Comparison of ENCODE assay signal across 1 cellular context in the genomic region with DNA sequence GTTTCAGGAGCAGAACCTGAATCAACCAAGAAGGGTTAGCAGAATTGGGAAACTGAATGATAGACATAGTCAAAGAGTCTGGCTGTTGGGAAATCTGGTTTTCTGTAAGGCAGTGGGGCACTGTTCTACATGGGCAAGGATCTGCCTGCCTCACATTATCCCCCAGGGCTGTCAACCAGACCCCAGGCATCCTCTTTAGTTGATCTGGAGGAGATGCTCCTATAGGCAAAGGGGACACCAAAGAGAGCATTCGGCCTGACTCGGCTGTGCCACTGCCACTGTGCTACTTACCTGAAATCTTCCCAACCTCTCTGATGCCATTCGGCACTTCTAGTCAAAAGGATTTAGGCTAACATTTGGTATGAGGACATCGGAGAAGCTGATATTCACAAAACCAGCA.
TF ChIP-seq lines count a peak whose summit lies in the region.

No MANE protein-coding gene starts in this region.

TF ChIP-seq in endothelial cell of umbilical vein, 7 proteins besides CTCF, POLR2A, EP300 and RAD21:
- no peak for TF ChIP-seq EZH2 (IDR thresholded peaks at IDR 0.05; ENCODE audit: borderline replicate concordance, low read depth, low read length, severe bottlenecking)
- TF ChIP-seq POLR2AphosphoS5 (IDR thresholded peaks at IDR 0.05; ENCODE audit: insufficient read depth, low read depth, low read length): no peak
- TF ChIP-seq MYC (IDR thresholded peaks at IDR 0.05; ENCODE audit: low read depth, low read length): no peak
- TF ChIP-seq JUN (IDR thresholded peaks at IDR 0.05; ENCODE audit: borderline replicate concordance, insufficient read depth, insufficient read length, low read depth): no peak
- TF ChIP-seq, protein P1, sequence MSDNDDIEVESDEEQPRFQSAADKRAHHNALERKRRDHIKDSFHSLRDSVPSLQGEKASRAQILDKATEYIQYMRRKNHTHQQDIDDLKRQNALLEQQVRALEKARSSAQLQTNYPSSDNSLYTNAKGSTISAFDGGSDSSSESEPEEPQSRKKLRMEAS (IDR thresholded peaks at IDR 0.05; ENCODE audit: insufficient read depth, insufficient read length): no peak
- no peak for TF ChIP-seq GATA2 (IDR thresholded peaks at IDR 0.05; ENCODE audit: insufficient read depth, insufficient read length, low read depth, low read length)
- TF ChIP-seq FOS (IDR thresholded peaks at IDR 0.05; ENCODE audit: borderline replicate concordance, insufficient read depth, low read length): no peak
